Comparison of ENCODE assay signal across 25 cellular contexts in the genomic region with DNA sequence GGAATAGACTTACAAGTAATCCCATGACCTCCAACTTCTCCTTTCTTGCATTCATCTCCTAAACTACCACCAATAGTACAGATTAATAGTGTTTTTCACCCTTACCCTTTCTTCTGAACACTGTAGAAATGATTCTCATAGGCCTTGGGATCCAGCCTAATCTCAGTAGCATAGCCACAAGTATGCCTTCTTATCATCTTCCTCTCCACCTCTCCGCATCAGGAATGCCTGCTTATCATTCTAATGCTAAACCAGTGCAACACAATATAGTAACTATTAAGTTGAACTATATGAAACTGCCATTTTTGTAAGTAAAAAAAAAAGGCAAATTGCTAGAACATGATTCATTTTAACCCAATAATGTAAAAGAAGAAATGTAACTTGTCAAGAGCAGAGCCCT.
DNase-seq lines count a peak whose midpoint lies in the region; ATAC-seq and TF ChIP-seq lines count a peak whose summit lies in the region.
"Had no signal": no experiment of that assay in that cellular context is flagged by ENCODE, and none has a peak within 500 bp of the region (broad histone marks: within the 10 kb centered on the region; RNA-seq: fewer than 3 reads in every experiment).

No MANE protein-coding gene starts in this region.

- H3K4me3 ChIP-seq in IMR-90 (ENCODE audit: insufficient read depth, low read depth, low read length) (no peak overlapping the region), choroid plexus epithelial cell (ENCODE audit: low read depth, low read length) (no peak overlapping the region)
- H3K4me3 ChIP-seq: A549; BLaER1 treated with 17β-estradiol and CSF1 and Interleukin-3, amounts not matched to agents 10 nM and 100 nM; GM23248 had no signal

- H4K5ac ChIP-seq in IMR-90 (ENCODE audit: low read depth, low read length): no peak overlapping the region

- H3K18ac ChIP-seq in IMR-90 (ENCODE audit: low read depth, low read length): no peak overlapping the region

- TF ChIP-seq RAD21 in IMR-90 (IDR thresholded peaks at IDR 0.05; ENCODE audit: low read length): no peak

- dilution Hi-C loops in IMR-90 (cut with HindIII; ENCODE audit: low sequenced_read_pairs, unreplicated experiment): no loop called here

- no peak overlapping the region for H2BK20ac ChIP-seq in IMR-90 (ENCODE audit: low read depth, low read length)

- no TSS peak for BruUV-seq in IMR-90 (replicated peaks; lab: Mats Ljungman, UMichigan)

- no peak overlapping the region for H2AK9ac ChIP-seq in IMR-90 (replicated peaks; ENCODE audit: low read depth, low read length, poor library complexity)

- intact Hi-C loops in IMR-90 (cut with micrococcal nuclease): no loop called here

- H3K4me1 Mint-ChIP-seq in activated T-cell treated with anti-CD3 and anti-CD28 coated beads, Interleukin-2, amount 50 U/mL, for 72 hours (ENCODE audit: low read depth): peaks cover 73% of the 10 kb centered on the region
- peaks cover 76% of the 10 kb centered on the region for H3K4me1 Mint-ChIP-seq in activated T-cell treated with anti-CD3 and anti-CD28 coated beads, Interleukin-2, amount 50 U/mL, for 24 hours (ENCODE audit: low read depth)
- H3K4me1 Mint-ChIP-seq in activated T-helper 17 cell treated with anti-CD3 and anti-CD28 coated beads, Interleukin-2, amount 50 U/mL, for 72 hours: peaks cover 30% of the 10 kb centered on the region
- no peaks in the 10 kb centered on the region for H3K4me1 Mint-ChIP-seq in stimulated activated naive B cell treated with anti-CD40 and anti-IgM and Interleukin-4, amounts not matched to agents 10 μg/mL and 1 μg/mL and 100 μg/mL, for 72 hours

- no peak overlapping the region for H2AK5ac ChIP-seq in IMR-90 (ENCODE audit: low read depth, low read length)

- H3K27me3 ChIP-seq in IMR-90 (ENCODE audit: control insufficient read depth, insufficient read depth, low read length): no peaks in the 10 kb centered on the region

- no peak for TF ChIP-seq POLR2A in IMR-90 (IDR thresholded peaks at IDR 0.05; ENCODE audit: low read depth, low read length)

- H3K23ac ChIP-seq in IMR-90 (ENCODE audit: low read depth, low read length): no peak overlapping the region

- WGBS in IMR-90 (ENCODE audit: extremely low coverage in 2 of 2, insufficient read length in 1 of 2), 2 experiments: no CpG with 5 or more reads among the region's 1 CpG

- H4K91ac ChIP-seq in IMR-90 (ENCODE audit: insufficient read depth, low read depth, low read length): no peak overlapping the region

- H2AFZ ChIP-seq in IMR-90 (replicated peaks; ENCODE audit: low read length, poor library complexity): no peak overlapping the region
- H2AFZ ChIP-seq: GM23248 had no signal

- no peak overlapping the region for H2BK5ac ChIP-seq in IMR-90 (ENCODE audit: low read depth, low read length, poor library complexity, severe bottlenecking)

- no peak overlapping the region for H3K27ac ChIP-seq in IMR-90 (ENCODE audit: insufficient read depth, low read length)
- H3K27ac ChIP-seq: A549; BLaER1 treated with 17β-estradiol and CSF1 and Interleukin-3, amounts not matched to agents 10 nM and 100 nM; GM23248; RWPE1 had no signal

- H3K9me3 ChIP-seq in IMR-90 (ENCODE audit: control insufficient read depth, insufficient read depth, low read length): no peaks in the 10 kb centered on the region
- H3K9me3 ChIP-seq: A549 had no signal

- H2BK120ac ChIP-seq in IMR-90 (ENCODE audit: low read depth, low read length): no peak overlapping the region

- TF ChIP-seq CTCF in IMR-90 (conservative IDR thresholded peaks at IDR 0.05; ENCODE audit: low read depth, low read length): no peak
- no peak for TF ChIP-seq CTCF in choroid plexus epithelial cell (conservative IDR thresholded peaks at IDR 0.05; ENCODE audit: low read depth, low read length)

- no peak overlapping the region for H3K9ac ChIP-seq in IMR-90 (ENCODE audit: low read depth, low read length)
- H3K9ac ChIP-seq: BLaER1 treated with 17β-estradiol and CSF1 and Interleukin-3, amounts not matched to agents 10 nM and 100 nM; GM23248 had no signal

- H3K56ac ChIP-seq in IMR-90 (ENCODE audit: extremely low read depth, insufficient read depth, low read length): no peak overlapping the region

- no peak overlapping the region for H3K14ac ChIP-seq in IMR-90 (replicated peaks; ENCODE audit: low read depth, low read length)

- H3K79me1 ChIP-seq in IMR-90 (ENCODE audit: low read depth in 1 of 2, low read length in 2 of 2): no peaks in the 10 kb centered on the region

- H3K4me3 Mint-ChIP-seq in activated T-cell treated with anti-CD3 and anti-CD28 coated beads, Interleukin-2, amount 50 U/mL, for 72 hours: no peak overlapping the region
- H3K4me3 Mint-ChIP-seq in activated T-cell treated with anti-CD3 and anti-CD28 coated beads, Interleukin-2, amount 50 U/mL, for 24 hours: no peak overlapping the region
- peak overlapping the region; percentile 6 for H3K4me3 Mint-ChIP-seq in activated T-helper 17 cell treated with anti-CD3 and anti-CD28 coated beads, Interleukin-2, amount 50 U/mL, for 72 hours
- H3K4me3 Mint-ChIP-seq in stimulated activated naive B cell treated with anti-CD40 and anti-IgM and Interleukin-4, amounts not matched to agents 10 μg/mL and 1 μg/mL and 100 μg/mL, for 72 hours: no peak overlapping the region
- H3K4me3 Mint-ChIP-seq: CD4-positive, alpha-beta T cell had no signal

- H3K27me3 Mint-ChIP-seq in activated T-cell treated with anti-CD3 and anti-CD28 coated beads, Interleukin-2, amount 50 U/mL, for 72 hours (ENCODE audit: low read depth): no peaks in the 10 kb centered on the region
- H3K27me3 Mint-ChIP-seq in activated T-cell treated with anti-CD3 and anti-CD28 coated beads, Interleukin-2, amount 50 U/mL, for 24 hours: no peaks in the 10 kb centered on the region
- H3K27me3 Mint-ChIP-seq in activated T-helper 17 cell treated with anti-CD3 and anti-CD28 coated beads, Interleukin-2, amount 50 U/mL, for 72 hours: no peaks in the 10 kb centered on the region
- no peaks in the 10 kb centered on the region for H3K27me3 Mint-ChIP-seq in stimulated activated naive B cell treated with anti-CD40 and anti-IgM and Interleukin-4, amounts not matched to agents 10 μg/mL and 1 μg/mL and 100 μg/mL, for 72 hours
- H3K27me3 Mint-ChIP-seq: CD4-positive, alpha-beta T cell had no signal

- H3K9me1 ChIP-seq in IMR-90 (ENCODE audit: insufficient read depth, low read length): no peaks in the 10 kb centered on the region

- in situ Hi-C loops in IMR-90 (cut with MboI; ENCODE audit: low sequenced_read_pairs): no loop called here

- H3K27ac Mint-ChIP-seq in activated T-cell treated with anti-CD3 and anti-CD28 coated beads, Interleukin-2, amount 50 U/mL, for 72 hours: peak overlapping the region; percentile 10
- no peak overlapping the region for H3K27ac Mint-ChIP-seq in activated T-cell treated with anti-CD3 and anti-CD28 coated beads, Interleukin-2, amount 50 U/mL, for 24 hours
- no peak overlapping the region for H3K27ac Mint-ChIP-seq in activated T-helper 17 cell treated with anti-CD3 and anti-CD28 coated beads, Interleukin-2, amount 50 U/mL, for 72 hours
- no peak overlapping the region for H3K27ac Mint-ChIP-seq in stimulated activated naive B cell treated with anti-CD40 and anti-IgM and Interleukin-4, amounts not matched to agents 10 μg/mL and 1 μg/mL and 100 μg/mL, for 72 hours
- H3K27ac Mint-ChIP-seq: CD4-positive, alpha-beta T cell had no signal

- DNase-seq in activated T-cell treated with anti-CD3 and anti-CD28 coated beads, Interleukin-2, amount 50 U/mL, for 72 hours: no peak
- DNase-seq in activated T-cell treated with anti-CD3 and anti-CD28 coated beads, Interleukin-2, amount 50 U/mL, for 24 hours: no peak
- DNase-seq in IMR-90 (peak; percentile 1), choroid plexus epithelial cell (ENCODE audit: low read depth) (peak; percentile 38)
- no peak for DNase-seq in stimulated activated naive B cell treated with anti-CD40 and anti-IgM and Interleukin-4, amounts not matched to agents 10 μg/mL and 1 μg/mL and 100 μg/mL, for 72 hours
- DNase-seq: AML-193; CD4-positive, alpha-beta T cell; COR-L47; DMS53; GM23248; H7; Karpas-422; NCI-H1092; NCI-H1417 treated with DMSO at 0.1 percent for 48 hours; NCI-H1694 treated with DMSO at 0.1 percent for 48 hours; NCI-H2081; NCI-H2227 treated with DMSO at 0.1 percent for 48 hours; NCI-H510A; NCI-H69; SHP77 had no signal

- H3K36me3 Mint-ChIP-seq in activated T-cell treated with anti-CD3 and anti-CD28 coated beads, Interleukin-2, amount 50 U/mL, for 72 hours (ENCODE audit: insufficient read depth in 2 of 2): peaks cover 2 to 11% of the 10 kb centered on the region in 2 donors
- no peaks in the 10 kb centered on the region for H3K36me3 Mint-ChIP-seq in activated T-cell treated with anti-CD3 and anti-CD28 coated beads, Interleukin-2, amount 50 U/mL, for 24 hours (ENCODE audit: low read depth)
- H3K36me3 Mint-ChIP-seq in activated T-helper 17 cell treated with anti-CD3 and anti-CD28 coated beads, Interleukin-2, amount 50 U/mL, for 72 hours (ENCODE audit: low read depth): no peaks in the 10 kb centered on the region
- H3K36me3 Mint-ChIP-seq in stimulated activated naive B cell treated with anti-CD40 and anti-IgM and Interleukin-4, amounts not matched to agents 10 μg/mL and 1 μg/mL and 100 μg/mL, for 72 hours: no peaks in the 10 kb centered on the region

- H3K4me2 ChIP-seq in IMR-90 (ENCODE audit: low read depth, low read length): no peak overlapping the region
- H3K4me2 ChIP-seq: A549; BLaER1 treated with 17β-estradiol and CSF1 and Interleukin-3, amounts not matched to agents 10 nM and 100 nM had no signal

- ATAC-seq in activated T-cell treated with anti-CD3 and anti-CD28 coated beads, Interleukin-2, amount 50 U/mL, for 72 hours (replicated peaks in 1 of 2): no peak
- no peak for ATAC-seq in IMR-90 (ENCODE audit: low read depth)
- ATAC-seq in activated T-helper 17 cell treated with anti-CD3 and anti-CD28 coated beads, Interleukin-2, amount 50 U/mL, for 72 hours (replicated peaks): no peak
- ATAC-seq in GM18502 (IDR thresholded peaks at IDR 0.05; ENCODE audit: poor library complexity, unreplicated experiment): no peak
- ATAC-seq in stimulated activated naive B cell treated with anti-CD40 and anti-IgM and Interleukin-4, amounts not matched to agents 10 μg/mL and 1 μg/mL and 100 μg/mL, for 72 hours (replicated peaks): no peak
- ATAC-seq: A549 had no signal

- H3K4ac ChIP-seq in IMR-90 (ENCODE audit: low read depth, low read length): no peak overlapping the region

- H3K9me3 Mint-ChIP-seq in activated T-cell treated with anti-CD3 and anti-CD28 coated beads, Interleukin-2, amount 50 U/mL, for 72 hours: peaks cover 5 to 7% of the 10 kb centered on the region in 2 donors
- peaks cover 12% of the 10 kb centered on the region for H3K9me3 Mint-ChIP-seq in activated T-cell treated with anti-CD3 and anti-CD28 coated beads, Interleukin-2, amount 50 U/mL, for 24 hours
- H3K9me3 Mint-ChIP-seq in activated T-helper 17 cell treated with anti-CD3 and anti-CD28 coated beads, Interleukin-2, amount 50 U/mL, for 72 hours: no peaks in the 10 kb centered on the region
- H3K9me3 Mint-ChIP-seq in stimulated activated naive B cell treated with anti-CD40 and anti-IgM and Interleukin-4, amounts not matched to agents 10 μg/mL and 1 μg/mL and 100 μg/mL, for 72 hours: peaks cover 2 to 6% of the 10 kb centered on the region in 2 donors

- POLR2A ChIA-PET in IMR-90 (lab: Charles Lee; ENCODE audit: unreplicated experiment): no interaction called here

- no peaks in the 10 kb centered on the region for H3K36me3 ChIP-seq in IMR-90 (ENCODE audit: control insufficient read depth, insufficient read depth, low read length)
- H3K36me3 ChIP-seq: BLaER1 treated with 17β-estradiol and CSF1 and Interleukin-3, amounts not matched to agents 10 nM and 100 nM had no signal

- H2BK15ac ChIP-seq in IMR-90 (ENCODE audit: low read depth, low read length): no peak overlapping the region

- no peak overlapping the region for H4K8ac ChIP-seq in IMR-90 (ENCODE audit: low read depth in 2 of 2, low read length in 2 of 2)

- CTCF ChIA-PET in IMR-90 (lab: Yijun Ruan, JAX): no interaction called here

- H3K4me1 ChIP-seq in IMR-90 (ENCODE audit: control insufficient read depth, insufficient read depth, low read length): no peaks in the 10 kb centered on the region
- H3K4me1 ChIP-seq: A549 had no signal

- H4K20me1 ChIP-seq in IMR-90 (ENCODE audit: insufficient read depth, low read length): no peaks in the 10 kb centered on the region
- H4K20me1 ChIP-seq: BLaER1 treated with 17β-estradiol and CSF1 and Interleukin-3, amounts not matched to agents 10 nM and 100 nM had no signal

Comparison
In these comparisons a context has a peak if more than half of its experiments do, and no peak if none do; other contexts are left out.
1. DNase-seq: peak in IMR-90 (single experiment) and choroid plexus epithelial cell (single experiment); none in activated T-cell treated with anti-CD3 and anti-CD28 coated beads, Interleukin-2, amount 50 U/mL, for 72 hours (0 of 2), activated T-cell treated with anti-CD3 and anti-CD28 coated beads, Interleukin-2, amount 50 U/mL, for 24 hours (single experiment) and stimulated activated naive B cell treated with anti-CD40 and anti-IgM and Interleukin-4, amounts not matched to agents 10 μg/mL and 1 μg/mL and 100 μg/mL, for 72 hours (single experiment).